Comparison of ENCODE assay signal across 1 cellular context in the genomic region with DNA sequence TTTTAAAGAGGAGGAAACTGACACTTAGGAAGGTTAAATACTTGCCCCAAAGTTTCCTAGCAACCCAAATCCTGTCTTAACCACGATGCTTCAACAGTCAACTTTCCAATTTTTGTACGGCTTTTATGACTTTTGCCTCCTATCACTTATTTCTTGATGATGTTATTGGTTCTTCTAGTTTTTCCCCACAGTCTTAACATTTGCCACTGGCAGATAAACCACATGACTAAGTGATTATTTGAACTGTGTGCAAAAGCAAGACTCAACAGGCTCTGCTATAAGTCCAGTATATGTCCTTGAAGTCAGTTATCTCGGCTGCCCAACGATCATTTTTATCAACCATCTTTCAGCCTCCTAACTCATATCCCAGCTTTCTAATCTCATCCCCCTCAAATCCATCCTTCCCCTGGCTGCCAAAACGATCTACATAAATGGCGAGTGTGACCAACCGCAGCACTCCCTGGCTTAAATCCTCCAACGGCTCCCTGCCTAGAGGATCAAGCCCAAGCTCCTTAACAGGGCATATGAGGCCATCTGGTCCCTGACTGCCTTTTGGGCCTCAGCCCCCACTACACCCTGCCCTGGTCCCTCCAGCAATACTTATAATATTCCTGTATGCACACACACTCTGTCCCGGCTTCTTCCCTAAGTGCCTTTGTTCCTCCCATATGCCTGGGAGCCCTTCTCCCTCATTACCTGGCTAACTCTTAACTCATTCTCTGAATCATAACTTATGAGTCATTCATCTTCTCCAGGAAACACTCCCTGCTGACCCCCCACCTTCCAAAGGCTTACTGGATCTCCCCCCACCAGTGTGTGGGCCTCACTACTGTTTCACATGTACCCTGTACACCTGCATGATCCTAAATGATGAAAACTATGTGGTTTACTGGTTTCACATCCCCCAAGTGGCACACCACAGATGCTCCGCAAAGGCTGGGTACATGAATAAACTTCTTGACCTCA.
TF ChIP-seq lines count a peak whose summit lies in the region.

No MANE protein-coding gene starts in this region.

TF ChIP-seq in K562, 482 proteins besides CTCF, POLR2A, EP300 and RAD21 (continued from another document and continues in another):
- TF ChIP-seq, protein P1, sequence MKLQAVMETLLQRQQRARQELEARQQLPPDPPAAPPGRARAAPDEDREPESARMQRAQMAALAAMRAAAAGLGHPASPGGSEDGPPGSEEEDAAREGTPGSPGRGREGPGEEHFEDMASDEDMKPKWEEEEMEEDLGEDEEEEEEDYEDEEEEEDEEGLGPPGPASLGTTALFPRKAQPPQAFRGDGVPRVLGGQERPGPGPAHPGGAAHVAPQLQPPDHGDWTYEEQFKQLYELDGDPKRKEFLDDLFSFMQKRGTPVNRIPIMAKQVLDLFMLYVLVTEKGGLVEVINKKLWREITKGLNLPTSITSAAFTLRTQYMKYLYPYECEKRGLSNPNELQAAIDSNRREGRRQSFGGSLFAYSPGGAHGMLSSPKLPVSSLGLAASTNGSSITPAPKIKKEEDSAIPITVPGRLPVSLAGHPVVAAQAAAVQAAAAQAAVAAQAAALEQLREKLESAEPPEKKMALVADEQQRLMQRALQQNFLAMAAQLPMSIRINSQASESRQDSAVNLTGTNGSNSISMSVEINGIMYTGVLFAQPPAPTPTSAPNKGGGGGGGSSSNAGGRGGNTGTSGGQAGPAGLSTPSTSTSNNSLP (IDR thresholded peaks at IDR 0.05; ENCODE audit: borderline replicate concordance, low read depth, low read length): peak; percentile 92; the same call in 1 of the 2 replicates
- TF ChIP-seq COPS2 (conservative IDR thresholded peaks at IDR 0.05): no peak
- TF ChIP-seq YY1 (IDR thresholded peaks at IDR 0.05; ENCODE audit: borderline replicate concordance in 1 of 3, control insufficient read depth in 1 of 3, extremely low read depth in 1 of 3, insufficient read depth in 3 of 3, insufficient read length in 1 of 3, insufficient replicate concordance in 2 of 3, low read depth in 1 of 3, low read length in 2 of 3): no peak
- TF ChIP-seq JUN (IDR thresholded peaks at IDR 0.05; ENCODE audit: borderline replicate concordance, low read depth, low read length): peak; percentile 89
- TF ChIP-seq JUN (CRISPR knock-in tag; IDR thresholded peaks at IDR 0.05; ENCODE audit: borderline replicate concordance): no peak; the same call in 1 of the 2 replicates
- TF ChIP-seq MYNN (IDR thresholded peaks at IDR 0.05): 0 out of 2 replicates have a peak, but pooled peaks have one; percentile 38
- TF ChIP-seq MYNN (CRISPR knock-in tag; IDR thresholded peaks at IDR 0.05): no peak
- 0 out of 2 replicates have a peak, but pooled peaks have one; percentile 35 for TF ChIP-seq RNF2 (IDR thresholded peaks at IDR 0.05)
- TF ChIP-seq ZBTB17 (CRISPR knock-in tag; IDR thresholded peaks at IDR 0.05): 0 out of 2 replicates have a peak, but pooled peaks have one; percentile 42
- no peak for TF ChIP-seq ZNF224 (CRISPR knock-in tag; IDR thresholded peaks at IDR 0.05)
- TF ChIP-seq, protein P2, sequence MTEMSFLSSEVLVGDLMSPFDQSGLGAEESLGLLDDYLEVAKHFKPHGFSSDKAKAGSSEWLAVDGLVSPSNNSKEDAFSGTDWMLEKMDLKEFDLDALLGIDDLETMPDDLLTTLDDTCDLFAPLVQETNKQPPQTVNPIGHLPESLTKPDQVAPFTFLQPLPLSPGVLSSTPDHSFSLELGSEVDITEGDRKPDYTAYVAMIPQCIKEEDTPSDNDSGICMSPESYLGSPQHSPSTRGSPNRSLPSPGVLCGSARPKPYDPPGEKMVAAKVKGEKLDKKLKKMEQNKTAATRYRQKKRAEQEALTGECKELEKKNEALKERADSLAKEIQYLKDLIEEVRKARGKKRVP (CRISPR knock-in tag; IDR thresholded peaks at IDR 0.05): no peak
- TF ChIP-seq HMG20A (CRISPR knock-in tag; conservative IDR thresholded peaks at IDR 0.05): no peak
- TF ChIP-seq SAFB (IDR thresholded peaks at IDR 0.05; ENCODE audit: borderline replicate concordance, low read depth, low read length): no peak
- TF ChIP-seq, protein P3, sequence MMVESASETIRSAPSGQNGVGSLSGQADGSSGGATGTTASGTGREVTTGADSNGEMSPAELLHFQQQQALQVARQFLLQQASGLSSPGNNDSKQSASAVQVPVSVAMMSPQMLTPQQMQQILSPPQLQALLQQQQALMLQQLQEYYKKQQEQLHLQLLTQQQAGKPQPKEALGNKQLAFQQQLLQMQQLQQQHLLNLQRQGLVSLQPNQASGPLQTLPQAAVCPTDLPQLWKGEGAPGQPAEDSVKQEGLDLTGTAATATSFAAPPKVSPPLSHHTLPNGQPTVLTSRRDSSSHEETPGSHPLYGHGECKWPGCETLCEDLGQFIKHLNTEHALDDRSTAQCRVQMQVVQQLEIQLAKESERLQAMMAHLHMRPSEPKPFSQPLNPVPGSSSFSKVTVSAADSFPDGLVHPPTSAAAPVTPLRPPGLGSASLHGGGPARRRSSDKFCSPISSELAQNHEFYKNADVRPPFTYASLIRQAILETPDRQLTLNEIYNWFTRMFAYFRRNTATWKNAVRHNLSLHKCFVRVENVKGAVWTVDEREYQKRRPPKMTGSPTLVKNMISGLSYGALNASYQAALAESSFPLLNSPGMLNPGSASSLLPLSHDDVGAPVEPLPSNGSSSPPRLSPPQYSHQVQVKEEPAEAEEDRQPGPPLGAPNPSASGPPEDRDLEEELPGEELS (CRISPR knock-in tag; IDR thresholded peaks at IDR 0.05; ENCODE audit: borderline replicate concordance): no peak
- TF ChIP-seq ZNF445 (CRISPR knock-in tag; IDR thresholded peaks at IDR 0.05; ENCODE audit: low read depth): no peak
- no peak for TF ChIP-seq ETV1 (tag; conservative IDR thresholded peaks at IDR 0.05; ENCODE audit: low read depth)
- TF ChIP-seq MAFK (IDR thresholded peaks at IDR 0.05; ENCODE audit: low read length): peak; percentile 62; the same call in 1 of the 2 replicates
- TF ChIP-seq, protein P4, sequence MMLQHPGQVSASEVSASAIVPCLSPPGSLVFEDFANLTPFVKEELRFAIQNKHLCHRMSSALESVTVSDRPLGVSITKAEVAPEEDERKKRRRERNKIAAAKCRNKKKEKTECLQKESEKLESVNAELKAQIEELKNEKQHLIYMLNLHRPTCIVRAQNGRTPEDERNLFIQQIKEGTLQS (IDR thresholded peaks at IDR 0.05): peak; percentile 92
- TF ChIP-seq, protein P4 (CRISPR knock-in tag; conservative IDR thresholded peaks at IDR 0.05): no peak
- no peak for TF ChIP-seq TAF1 (IDR thresholded peaks at IDR 0.05; ENCODE audit: control insufficient read depth, extremely low read depth, insufficient read depth, low read length, severe bottlenecking)
- TF ChIP-seq, protein P5, sequence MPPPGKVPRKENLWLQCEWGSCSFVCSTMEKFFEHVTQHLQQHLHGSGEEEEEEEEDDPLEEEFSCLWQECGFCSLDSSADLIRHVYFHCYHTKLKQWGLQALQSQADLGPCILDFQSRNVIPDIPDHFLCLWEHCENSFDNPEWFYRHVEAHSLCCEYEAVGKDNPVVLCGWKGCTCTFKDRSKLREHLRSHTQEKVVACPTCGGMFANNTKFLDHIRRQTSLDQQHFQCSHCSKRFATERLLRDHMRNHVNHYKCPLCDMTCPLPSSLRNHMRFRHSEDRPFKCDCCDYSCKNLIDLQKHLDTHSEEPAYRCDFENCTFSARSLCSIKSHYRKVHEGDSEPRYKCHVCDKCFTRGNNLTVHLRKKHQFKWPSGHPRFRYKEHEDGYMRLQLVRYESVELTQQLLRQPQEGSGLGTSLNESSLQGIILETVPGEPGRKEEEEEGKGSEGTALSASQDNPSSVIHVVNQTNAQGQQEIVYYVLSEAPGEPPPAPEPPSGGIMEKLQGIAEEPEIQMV (tag; conservative IDR thresholded peaks at IDR 0.05; ENCODE audit: low read depth): no peak
- no peak for TF ChIP-seq SP2 (IDR thresholded peaks at IDR 0.05; ENCODE audit: extremely low read depth, low read depth, low read length, poor library complexity, severe bottlenecking)
- TF ChIP-seq CHD1 (IDR thresholded peaks at IDR 0.05; ENCODE audit: low read length): no peak
- TF ChIP-seq ZNF717 (CRISPR knock-in tag; IDR thresholded peaks at IDR 0.05): no peak
- no peak for TF ChIP-seq FOXA1 (IDR thresholded peaks at IDR 0.05; ENCODE audit: borderline replicate concordance)
- peak; percentile 56 for TF ChIP-seq RFX1 (IDR thresholded peaks at IDR 0.05)
- no peak for TF ChIP-seq ZNF174 (CRISPR knock-in tag; IDR thresholded peaks at IDR 0.05)
- TF ChIP-seq RAD51 (IDR thresholded peaks at IDR 0.05; ENCODE audit: borderline replicate concordance, low read depth): peak; percentile 57; the same call in 1 of the 2 replicates
- no peak for TF ChIP-seq RBM25 (IDR thresholded peaks at IDR 0.05; ENCODE audit: low read depth, low read length, severe bottlenecking)
- TF ChIP-seq ESRRA (IDR thresholded peaks at IDR 0.05; ENCODE audit: borderline replicate concordance, low read depth): peak; percentile 84; the same call in 1 of the 2 replicates
- no peak for TF ChIP-seq BHLHE40 (IDR thresholded peaks at IDR 0.05; ENCODE audit: low read length)
- TF ChIP-seq ZNF778 (CRISPR knock-in tag; IDR thresholded peaks at IDR 0.05): no peak
- TF ChIP-seq, protein P6, sequence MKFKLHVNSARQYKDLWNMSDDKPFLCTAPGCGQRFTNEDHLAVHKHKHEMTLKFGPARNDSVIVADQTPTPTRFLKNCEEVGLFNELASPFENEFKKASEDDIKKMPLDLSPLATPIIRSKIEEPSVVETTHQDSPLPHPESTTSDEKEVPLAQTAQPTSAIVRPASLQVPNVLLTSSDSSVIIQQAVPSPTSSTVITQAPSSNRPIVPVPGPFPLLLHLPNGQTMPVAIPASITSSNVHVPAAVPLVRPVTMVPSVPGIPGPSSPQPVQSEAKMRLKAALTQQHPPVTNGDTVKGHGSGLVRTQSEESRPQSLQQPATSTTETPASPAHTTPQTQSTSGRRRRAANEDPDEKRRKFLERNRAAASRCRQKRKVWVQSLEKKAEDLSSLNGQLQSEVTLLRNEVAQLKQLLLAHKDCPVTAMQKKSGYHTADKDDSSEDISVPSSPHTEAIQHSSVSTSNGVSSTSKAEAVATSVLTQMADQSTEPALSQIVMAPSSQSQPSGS (CRISPR knock-in tag; IDR thresholded peaks at IDR 0.05): no peak
- no peak for TF ChIP-seq ZFP36 (IDR thresholded peaks at IDR 0.05; ENCODE audit: low read depth, low read length, partially characterized antibody)
- TF ChIP-seq, protein P7, sequence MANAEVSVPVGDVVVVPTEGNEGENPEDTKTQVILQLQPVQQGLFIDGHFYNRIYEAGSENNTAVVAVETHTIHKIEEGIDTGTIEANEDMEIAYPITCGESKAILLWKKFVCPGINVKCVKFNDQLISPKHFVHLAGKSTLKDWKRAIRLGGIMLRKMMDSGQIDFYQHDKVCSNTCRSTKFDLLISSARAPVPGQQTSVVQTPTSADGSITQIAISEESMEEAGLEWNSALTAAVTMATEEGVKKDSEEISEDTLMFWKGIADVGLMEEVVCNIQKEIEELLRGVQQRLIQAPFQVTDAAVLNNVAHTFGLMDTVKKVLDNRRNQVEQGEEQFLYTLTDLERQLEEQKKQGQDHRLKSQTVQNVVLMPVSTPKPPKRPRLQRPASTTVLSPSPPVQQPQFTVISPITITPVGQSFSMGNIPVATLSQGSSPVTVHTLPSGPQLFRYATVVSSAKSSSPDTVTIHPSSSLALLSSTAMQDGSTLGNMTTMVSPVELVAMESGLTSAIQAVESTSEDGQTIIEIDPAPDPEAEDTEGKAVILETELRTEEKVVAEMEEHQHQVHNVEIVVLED (CRISPR knock-in tag; IDR thresholded peaks at IDR 0.05): no peak
- no peak for TF ChIP-seq TBP (optimal IDR thresholded peaks at IDR 0.05; ENCODE audit: low read depth, low read length)
- no peak for TF ChIP-seq POLR3A (IDR thresholded peaks at IDR 0.05; ENCODE audit: borderline replicate concordance, extremely low read depth, insufficient read depth, insufficient read length)
- TF ChIP-seq ZNF444 (CRISPR knock-in tag; IDR thresholded peaks at IDR 0.05): no peak
- no peak for TF ChIP-seq NR2F6 (CRISPR knock-in tag; IDR thresholded peaks at IDR 0.05)
- TF ChIP-seq CHD4 (IDR thresholded peaks at IDR 0.05; ENCODE audit: insufficient read depth, insufficient replicate concordance, low read depth, low read length, poor library complexity, severe bottlenecking): no peak
- no peak for TF ChIP-seq CBFB (CRISPR knock-in tag; IDR thresholded peaks at IDR 0.05)
- no peak for TF ChIP-seq KAT2B (IDR thresholded peaks at IDR 0.05; ENCODE audit: low read depth, low read length)
- no peak for TF ChIP-seq SREBF2 (CRISPR knock-in tag; IDR thresholded peaks at IDR 0.05)
- TF ChIP-seq ZNF316 (IDR thresholded peaks at IDR 0.05): peak; percentile 89
- TF ChIP-seq NR1H2 (CRISPR knock-in tag; IDR thresholded peaks at IDR 0.05): no peak
- TF ChIP-seq DNMT1 (IDR thresholded peaks at IDR 0.05): no peak
- no peak for TF ChIP-seq ZNF212 (CRISPR knock-in tag; IDR thresholded peaks at IDR 0.05)
- TF ChIP-seq, protein P8, sequence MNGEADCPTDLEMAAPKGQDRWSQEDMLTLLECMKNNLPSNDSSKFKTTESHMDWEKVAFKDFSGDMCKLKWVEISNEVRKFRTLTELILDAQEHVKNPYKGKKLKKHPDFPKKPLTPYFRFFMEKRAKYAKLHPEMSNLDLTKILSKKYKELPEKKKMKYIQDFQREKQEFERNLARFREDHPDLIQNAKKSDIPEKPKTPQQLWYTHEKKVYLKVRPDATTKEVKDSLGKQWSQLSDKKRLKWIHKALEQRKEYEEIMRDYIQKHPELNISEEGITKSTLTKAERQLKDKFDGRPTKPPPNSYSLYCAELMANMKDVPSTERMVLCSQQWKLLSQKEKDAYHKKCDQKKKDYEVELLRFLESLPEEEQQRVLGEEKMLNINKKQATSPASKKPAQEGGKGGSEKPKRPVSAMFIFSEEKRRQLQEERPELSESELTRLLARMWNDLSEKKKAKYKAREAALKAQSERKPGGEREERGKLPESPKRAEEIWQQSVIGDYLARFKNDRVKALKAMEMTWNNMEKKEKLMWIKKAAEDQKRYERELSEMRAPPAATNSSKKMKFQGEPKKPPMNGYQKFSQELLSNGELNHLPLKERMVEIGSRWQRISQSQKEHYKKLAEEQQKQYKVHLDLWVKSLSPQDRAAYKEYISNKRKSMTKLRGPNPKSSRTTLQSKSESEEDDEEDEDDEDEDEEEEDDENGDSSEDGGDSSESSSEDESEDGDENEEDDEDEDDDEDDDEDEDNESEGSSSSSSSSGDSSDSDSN (IDR thresholded peaks at IDR 0.05; ENCODE audit: borderline replicate concordance in 1 of 2, low read depth in 2 of 2, low read length in 2 of 2): no peak
- peak in 1 of 2 experiments; percentile 79; a peak in 3 of 4 replicates for TF ChIP-seq TRIM24 (IDR thresholded peaks at IDR 0.05)
- no peak for TF ChIP-seq SNRNP70 (optimal IDR thresholded peaks at IDR 0.05; ENCODE audit: low read depth, low read length)
- TF ChIP-seq SAP30 (IDR thresholded peaks at IDR 0.05; ENCODE audit: borderline replicate concordance, insufficient read depth, low read depth, low read length, poor library complexity, severe bottlenecking): no peak
- TF ChIP-seq, protein P9, sequence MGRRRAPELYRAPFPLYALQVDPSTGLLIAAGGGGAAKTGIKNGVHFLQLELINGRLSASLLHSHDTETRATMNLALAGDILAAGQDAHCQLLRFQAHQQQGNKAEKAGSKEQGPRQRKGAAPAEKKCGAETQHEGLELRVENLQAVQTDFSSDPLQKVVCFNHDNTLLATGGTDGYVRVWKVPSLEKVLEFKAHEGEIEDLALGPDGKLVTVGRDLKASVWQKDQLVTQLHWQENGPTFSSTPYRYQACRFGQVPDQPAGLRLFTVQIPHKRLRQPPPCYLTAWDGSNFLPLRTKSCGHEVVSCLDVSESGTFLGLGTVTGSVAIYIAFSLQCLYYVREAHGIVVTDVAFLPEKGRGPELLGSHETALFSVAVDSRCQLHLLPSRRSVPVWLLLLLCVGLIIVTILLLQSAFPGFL (CRISPR knock-in tag; IDR thresholded peaks at IDR 0.05): no peak
